In the genomic region with DNA sequence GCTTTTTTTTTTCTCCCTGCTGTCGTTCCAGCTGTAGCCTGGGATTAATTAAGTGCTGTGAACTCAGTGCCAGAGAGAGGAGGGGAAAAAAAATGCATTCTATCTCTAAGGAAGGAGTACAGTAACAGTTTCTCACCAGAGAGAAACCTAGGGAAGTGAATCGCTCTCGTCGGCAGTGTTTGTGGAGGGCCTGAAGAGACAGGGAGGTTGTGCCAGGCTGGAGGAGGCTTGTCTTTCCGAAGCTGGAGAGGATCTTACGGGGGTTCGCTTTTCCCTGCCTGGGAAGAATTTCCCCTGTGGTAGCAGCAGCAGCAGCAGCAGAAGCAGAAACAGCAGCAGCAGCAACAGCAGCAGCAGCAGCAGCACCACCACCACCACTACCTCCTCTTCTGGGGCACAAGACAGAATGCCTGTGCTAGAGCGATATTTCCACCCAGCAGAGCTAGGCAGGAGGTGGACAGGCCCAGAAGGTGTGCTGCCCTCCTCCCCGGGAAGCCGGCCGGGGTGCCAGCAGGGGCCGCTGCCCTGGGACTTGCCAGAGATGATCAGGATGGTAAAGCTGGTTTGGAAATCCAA, we compare ENCODE assay signal across 11 cellular contexts.
DNase-seq lines count a peak whose midpoint lies in the region; ATAC-seq and TF ChIP-seq lines count a peak whose summit lies in the region.
"Had no signal": no experiment of that assay in that cellular context is flagged by ENCODE, and none has a peak within 500 bp of the region (broad histone marks: within the 10 kb centered on the region; RNA-seq: fewer than 3 reads in every experiment).

No MANE protein-coding gene starts in this region.

- peaks cover 14% of the 10 kb centered on the region for H3K4me1 Mint-ChIP-seq in GM23338

- no peak overlapping the region for H3K4me3 ChIP-seq in GM23338
- H3K4me3 ChIP-seq in hepatocyte, result no peak overlapping the region
- H3K4me3 ChIP-seq in skeletal muscle cell (ENCODE audit: low read depth, low read length), result peak overlapping the region; percentile 33
- H3K4me3 ChIP-seq: SJSA1 had no signal

- H3K79me2 ChIP-seq in GM23338 (replicated peaks; ENCODE audit: insufficient read depth), result no peaks in the 10 kb centered on the region
- peaks cover 14% of the 10 kb centered on the region for H3K79me2 ChIP-seq in hepatocyte

- no peak overlapping the region for H3K4me3 Mint-ChIP-seq in GM23338
- H3K4me3 Mint-ChIP-seq: activated naive CD4-positive, alpha-beta T cell treated with anti-CD3 and anti-CD28 coated beads, Interleukin-2, amount 10 ng/mL, durations not matched to agents 7 days and 5 days had no signal

- TF ChIP-seq CTCF in GM23338 (conservative IDR thresholded peaks at IDR 0.05; ENCODE audit: low read depth in 2 of 2) (no peak), hepatocyte (IDR thresholded peaks at IDR 0.05; ENCODE audit: poor library complexity) (no peak)

- no peak overlapping the region for H3K27ac Mint-ChIP-seq in GM23338
- H3K27ac Mint-ChIP-seq: activated naive CD4-positive, alpha-beta T cell treated with anti-CD3 and anti-CD28 coated beads, Interleukin-2, amount 10 ng/mL, durations not matched to agents 7 days and 5 days had no signal

- H3K27me3 ChIP-seq in GM23338 (ENCODE audit: insufficient read depth), result no peaks in the 10 kb centered on the region
- no peaks in the 10 kb centered on the region for H3K27me3 ChIP-seq in hepatocyte
- H3K27me3 ChIP-seq: SJSA1 had no signal

- WGBS in hepatocyte (ENCODE audit: low lambda C conversion rate, missing lambda C conversion rate), result 43% methylated on average over 12 of the region's 12 CpGs

- no peak overlapping the region for H3K27ac ChIP-seq in GM23338 (ENCODE audit: low read depth)
- H3K27ac ChIP-seq in angular gyrus (ENCODE audit: low read depth, low read length), result peak overlapping the region; percentile 75
- H3K27ac ChIP-seq in hepatocyte, result peak overlapping the region; percentile 59
- H3K27ac ChIP-seq: HL-60, SJSA1 had no signal

- no peak overlapping the region for H3K4me2 ChIP-seq in GM23338
- peak overlapping the region; percentile 59 for H3K4me2 ChIP-seq in hepatocyte

- H3K4me1 ChIP-seq in GM23338 (ENCODE audit: insufficient read depth) (no peaks in the 10 kb centered on the region), hepatocyte (ENCODE audit: insufficient read depth) (peaks cover 19% of the 10 kb centered on the region)
- H3K4me1 ChIP-seq: SJSA1 had no signal

- H3K9me2 ChIP-seq in GM23338 (ENCODE audit: insufficient read depth) (no peaks in the 10 kb centered on the region), hepatocyte (replicated peaks; ENCODE audit: insufficient read depth) (no peaks in the 10 kb centered on the region)

- H3K27me3 Mint-ChIP-seq in GM23338 (ENCODE audit: insufficient read depth, low read depth, poor library complexity), result peaks cover 2% of the 10 kb centered on the region

- H4K20me1 ChIP-seq in GM23338 (replicated peaks; ENCODE audit: insufficient read depth), result no peaks in the 10 kb centered on the region
- H4K20me1 ChIP-seq in hepatocyte (ENCODE audit: insufficient read depth, poor library complexity, severe bottlenecking), result no peaks in the 10 kb centered on the region

- H3K9me3 Mint-ChIP-seq in GM23338, result no peaks in the 10 kb centered on the region
- H3K9me3 Mint-ChIP-seq: activated naive CD4-positive, alpha-beta T cell treated with anti-CD3 and anti-CD28 coated beads, Interleukin-2, amount 10 ng/mL, durations not matched to agents 7 days and 5 days had no signal

- H3K9me3 ChIP-seq in hepatocyte (ENCODE audit: low read depth), result no peaks in the 10 kb centered on the region
- H3K9me3 ChIP-seq: SJSA1 had no signal

- H2AFZ ChIP-seq in GM23338, result peak overlapping the region; percentile 67
- peak overlapping the region; percentile 20 for H2AFZ ChIP-seq in hepatocyte

- no peaks in the 10 kb centered on the region for H3F3A ChIP-seq in GM23338 (replicated peaks; ENCODE audit: low read depth)

- ATAC-seq in GM23338, result peak; percentile 29
- no peak for ATAC-seq in GM18858 (IDR thresholded peaks at IDR 0.05; ENCODE audit: unreplicated experiment)
- ATAC-seq in GM19023 (IDR thresholded peaks at IDR 0.05; ENCODE audit: unreplicated experiment), result no peak
- no peak for ATAC-seq in HG03469 (IDR thresholded peaks at IDR 0.05; ENCODE audit: unreplicated experiment)

- no peak for DNase-seq in GM23338 (ENCODE audit: low spot score)
- peak; percentile 21 for DNase-seq in hepatocyte (ENCODE audit: low spot score)
- no peak for DNase-seq in skeletal muscle cell (ENCODE audit: low read depth)
- DNase-seq in activated CD4-positive, CD25-positive, alpha-beta regulatory T cell treated with anti-CD3 and anti-CD28 coated beads, Interleukin-2, amount 50 U/mL, for 72 hours, result no peak
- DNase-seq: activated naive CD4-positive, alpha-beta T cell treated with anti-CD3 and anti-CD28 coated beads, Interleukin-2, amount 10 ng/mL, durations not matched to agents 7 days and 5 days had no signal

- H3K36me3 ChIP-seq in GM23338 (ENCODE audit: insufficient read depth) (no peaks in the 10 kb centered on the region), hepatocyte (replicated peaks; ENCODE audit: insufficient read depth, low read depth) (no peaks in the 10 kb centered on the region)
- H3K36me3 ChIP-seq: SJSA1 had no signal

- H3K36me3 Mint-ChIP-seq in GM23338 (ENCODE audit: low read depth), result no peaks in the 10 kb centered on the region
- H3K36me3 Mint-ChIP-seq: activated naive CD4-positive, alpha-beta T cell treated with anti-CD3 and anti-CD28 coated beads, Interleukin-2, amount 10 ng/mL, durations not matched to agents 7 days and 5 days had no signal

TF ChIP-seq in GM23338, 12 proteins besides CTCF, POLR2A, EP300 and RAD21 (continues in another document):
- no peak for TF ChIP-seq NANOG (IDR thresholded peaks at IDR 0.05; ENCODE audit: borderline replicate concordance)
- no peak for TF ChIP-seq CREB1 (CRISPR knock-in tag; IDR thresholded peaks at IDR 0.05; ENCODE audit: low read depth)
- TF ChIP-seq, protein P1, sequence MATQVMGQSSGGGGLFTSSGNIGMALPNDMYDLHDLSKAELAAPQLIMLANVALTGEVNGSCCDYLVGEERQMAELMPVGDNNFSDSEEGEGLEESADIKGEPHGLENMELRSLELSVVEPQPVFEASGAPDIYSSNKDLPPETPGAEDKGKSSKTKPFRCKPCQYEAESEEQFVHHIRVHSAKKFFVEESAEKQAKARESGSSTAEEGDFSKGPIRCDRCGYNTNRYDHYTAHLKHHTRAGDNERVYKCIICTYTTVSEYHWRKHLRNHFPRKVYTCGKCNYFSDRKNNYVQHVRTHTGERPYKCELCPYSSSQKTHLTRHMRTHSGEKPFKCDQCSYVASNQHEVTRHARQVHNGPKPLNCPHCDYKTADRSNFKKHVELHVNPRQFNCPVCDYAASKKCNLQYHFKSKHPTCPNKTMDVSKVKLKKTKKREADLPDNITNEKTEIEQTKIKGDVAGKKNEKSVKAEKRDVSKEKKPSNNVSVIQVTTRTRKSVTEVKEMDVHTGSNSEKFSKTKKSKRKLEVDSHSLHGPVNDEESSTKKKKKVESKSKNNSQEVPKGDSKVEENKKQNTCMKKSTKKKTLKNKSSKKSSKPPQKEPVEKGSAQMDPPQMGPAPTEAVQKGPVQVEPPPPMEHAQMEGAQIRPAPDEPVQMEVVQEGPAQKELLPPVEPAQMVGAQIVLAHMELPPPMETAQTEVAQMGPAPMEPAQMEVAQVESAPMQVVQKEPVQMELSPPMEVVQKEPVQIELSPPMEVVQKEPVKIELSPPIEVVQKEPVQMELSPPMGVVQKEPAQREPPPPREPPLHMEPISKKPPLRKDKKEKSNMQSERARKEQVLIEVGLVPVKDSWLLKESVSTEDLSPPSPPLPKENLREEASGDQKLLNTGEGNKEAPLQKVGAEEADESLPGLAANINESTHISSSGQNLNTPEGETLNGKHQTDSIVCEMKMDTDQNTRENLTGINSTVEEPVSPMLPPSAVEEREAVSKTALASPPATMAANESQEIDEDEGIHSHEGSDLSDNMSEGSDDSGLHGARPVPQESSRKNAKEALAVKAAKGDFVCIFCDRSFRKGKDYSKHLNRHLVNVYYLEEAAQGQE (IDR thresholded peaks at IDR 0.05; ENCODE audit: unreplicated experiment), result no peak
